ENCODE assay signal across 7 cellular contexts in genomic region chr2:158024288-158024898, GRCh38.
DNase-seq lines count a peak whose midpoint lies in the region; ATAC-seq and TF ChIP-seq lines count a peak whose summit lies in the region.

No MANE protein-coding gene starts in this region.

- no peak overlapping the region for H3K27ac Mint-ChIP-seq in GM23338

- H3K36me3 ChIP-seq in GM06990 (ENCODE audit: control insufficient read depth, insufficient read depth, low read length) = no peaks in the 10 kb centered on the region
- no peaks in the 10 kb centered on the region for H3K36me3 ChIP-seq in GM23338 (ENCODE audit: insufficient read depth)

- H3K9me3 Mint-ChIP-seq in GM23338 = peaks cover 4% of the 10 kb centered on the region; the same call in 1 of the 3 replicates

- DNase-seq in GM06990 (ENCODE audit: extremely low read depth, insufficient read length) (no peak), GM23338 (ENCODE audit: low spot score) (peak; percentile 75), NCI-H1105 treated with DMSO at 0.1 percent for 48 hours (lab: John Stamatoyannopoulos, UW) (peak; percentile 53), choroid plexus epithelial cell (ENCODE audit: low read depth) (peak; percentile 68), lung microvascular endothelial cell (ENCODE audit: low read depth in 2 of 2) (peak; percentile 59 to 63)
- DNase-seq in activated CD4-positive, alpha-beta T cell treated with anti-CD3 and anti-CD28 coated beads for 24 hours (ENCODE audit: low read depth in 2 of 2) = peak; percentile 38 to 40
- DNase-seq in stimulated activated CD8-positive, alpha-beta memory T cell treated with anti-CD3 and anti-CD28 coated beads, Interleukin-7, amount 100 ng/mL, for 4 hours (ENCODE audit: low read depth in 2 of 2) = peak; percentile 5 to 8

- H3K27me3 ChIP-seq in GM06990 (replicated peaks; ENCODE audit: control insufficient read depth, insufficient read depth, low read length) (no peaks in the 10 kb centered on the region), GM23338 (ENCODE audit: insufficient read depth) (no peaks in the 10 kb centered on the region)

- H3K4me2 ChIP-seq in GM23338 = no peak overlapping the region

- H3K79me2 ChIP-seq in GM23338 (replicated peaks; ENCODE audit: insufficient read depth) = no peaks in the 10 kb centered on the region

- peak; percentile 71 for ATAC-seq in GM23338

- no peaks in the 10 kb centered on the region for H3F3A ChIP-seq in GM23338 (replicated peaks; ENCODE audit: low read depth)

- H2AFZ ChIP-seq in GM23338 = no peak overlapping the region

- no peak overlapping the region for H3K4me3 Mint-ChIP-seq in GM23338

- no peaks in the 10 kb centered on the region for H3K36me3 Mint-ChIP-seq in GM23338 (ENCODE audit: low read depth)

- H3K4me1 ChIP-seq in GM23338 (ENCODE audit: insufficient read depth) = no peaks in the 10 kb centered on the region

- H3K27me3 Mint-ChIP-seq in GM23338 (ENCODE audit: insufficient read depth, low read depth, poor library complexity) = no peaks in the 10 kb centered on the region

- H3K4me1 Mint-ChIP-seq in GM23338 = 0 out of 3 replicates have a peak, but pooled peaks cover 3% of the 10 kb centered on the region

- no peaks in the 10 kb centered on the region for H3K9me2 ChIP-seq in GM23338 (ENCODE audit: insufficient read depth)

- H3K4me3 ChIP-seq in GM06990 (replicated peaks; ENCODE audit: low read depth, low read length) (no peak overlapping the region), GM23338 (no peak overlapping the region), choroid plexus epithelial cell (ENCODE audit: low read depth, low read length) (no peak overlapping the region)

- TF ChIP-seq CTCF in GM06990 (IDR thresholded peaks at IDR 0.05; ENCODE audit: insufficient read depth, low read length, poor library complexity, severe bottlenecking) = peak; percentile 77
- peak; percentile 84 to 96 for TF ChIP-seq CTCF in GM23338 (conservative IDR thresholded peaks at IDR 0.05; ENCODE audit: low read depth in 2 of 2)
- peak; percentile 93 for TF ChIP-seq CTCF in choroid plexus epithelial cell (conservative IDR thresholded peaks at IDR 0.05; ENCODE audit: low read depth, low read length)

- H3K27ac ChIP-seq in GM23338 (ENCODE audit: low read depth) = no peak overlapping the region

- H4K20me1 ChIP-seq in GM23338 (replicated peaks; ENCODE audit: insufficient read depth) = no peaks in the 10 kb centered on the region

TF ChIP-seq in GM23338, 12 proteins besides CTCF, POLR2A, EP300 and RAD21 (continues in another document):
- TF ChIP-seq POLR2AphosphoS5 (IDR thresholded peaks at IDR 0.05; ENCODE audit: low read depth) = no peak
- no peak for TF ChIP-seq ZNF114 (CRISPR knock-in tag; IDR thresholded peaks at IDR 0.05)
- no peak for TF ChIP-seq NANOG (IDR thresholded peaks at IDR 0.05; ENCODE audit: borderline replicate concordance)
- TF ChIP-seq EZH2 (IDR thresholded peaks at IDR 0.05; ENCODE audit: low read depth, unreplicated experiment) = no peak
- TF ChIP-seq CREB1 (CRISPR knock-in tag; IDR thresholded peaks at IDR 0.05; ENCODE audit: low read depth) = no peak
- TF ChIP-seq, protein P1, sequence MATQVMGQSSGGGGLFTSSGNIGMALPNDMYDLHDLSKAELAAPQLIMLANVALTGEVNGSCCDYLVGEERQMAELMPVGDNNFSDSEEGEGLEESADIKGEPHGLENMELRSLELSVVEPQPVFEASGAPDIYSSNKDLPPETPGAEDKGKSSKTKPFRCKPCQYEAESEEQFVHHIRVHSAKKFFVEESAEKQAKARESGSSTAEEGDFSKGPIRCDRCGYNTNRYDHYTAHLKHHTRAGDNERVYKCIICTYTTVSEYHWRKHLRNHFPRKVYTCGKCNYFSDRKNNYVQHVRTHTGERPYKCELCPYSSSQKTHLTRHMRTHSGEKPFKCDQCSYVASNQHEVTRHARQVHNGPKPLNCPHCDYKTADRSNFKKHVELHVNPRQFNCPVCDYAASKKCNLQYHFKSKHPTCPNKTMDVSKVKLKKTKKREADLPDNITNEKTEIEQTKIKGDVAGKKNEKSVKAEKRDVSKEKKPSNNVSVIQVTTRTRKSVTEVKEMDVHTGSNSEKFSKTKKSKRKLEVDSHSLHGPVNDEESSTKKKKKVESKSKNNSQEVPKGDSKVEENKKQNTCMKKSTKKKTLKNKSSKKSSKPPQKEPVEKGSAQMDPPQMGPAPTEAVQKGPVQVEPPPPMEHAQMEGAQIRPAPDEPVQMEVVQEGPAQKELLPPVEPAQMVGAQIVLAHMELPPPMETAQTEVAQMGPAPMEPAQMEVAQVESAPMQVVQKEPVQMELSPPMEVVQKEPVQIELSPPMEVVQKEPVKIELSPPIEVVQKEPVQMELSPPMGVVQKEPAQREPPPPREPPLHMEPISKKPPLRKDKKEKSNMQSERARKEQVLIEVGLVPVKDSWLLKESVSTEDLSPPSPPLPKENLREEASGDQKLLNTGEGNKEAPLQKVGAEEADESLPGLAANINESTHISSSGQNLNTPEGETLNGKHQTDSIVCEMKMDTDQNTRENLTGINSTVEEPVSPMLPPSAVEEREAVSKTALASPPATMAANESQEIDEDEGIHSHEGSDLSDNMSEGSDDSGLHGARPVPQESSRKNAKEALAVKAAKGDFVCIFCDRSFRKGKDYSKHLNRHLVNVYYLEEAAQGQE (IDR thresholded peaks at IDR 0.05; ENCODE audit: unreplicated experiment) = no peak
- no peak for TF ChIP-seq ETS1 (IDR thresholded peaks at IDR 0.05)
- TF ChIP-seq ZNF331 (CRISPR knock-in tag; IDR thresholded peaks at IDR 0.05; ENCODE audit: low read depth) = no peak
- TF ChIP-seq STAT1 (IDR thresholded peaks at IDR 0.05; ENCODE audit: unreplicated experiment) = no peak
- no peak for TF ChIP-seq JUNB (IDR thresholded peaks at IDR 0.05; ENCODE audit: unreplicated experiment)
- TF ChIP-seq EZH2phosphoT487 (IDR thresholded peaks at IDR 0.05; ENCODE audit: unreplicated experiment) = no peak
